ENCODE assay signal across 11 cellular contexts in the genomic region with DNA sequence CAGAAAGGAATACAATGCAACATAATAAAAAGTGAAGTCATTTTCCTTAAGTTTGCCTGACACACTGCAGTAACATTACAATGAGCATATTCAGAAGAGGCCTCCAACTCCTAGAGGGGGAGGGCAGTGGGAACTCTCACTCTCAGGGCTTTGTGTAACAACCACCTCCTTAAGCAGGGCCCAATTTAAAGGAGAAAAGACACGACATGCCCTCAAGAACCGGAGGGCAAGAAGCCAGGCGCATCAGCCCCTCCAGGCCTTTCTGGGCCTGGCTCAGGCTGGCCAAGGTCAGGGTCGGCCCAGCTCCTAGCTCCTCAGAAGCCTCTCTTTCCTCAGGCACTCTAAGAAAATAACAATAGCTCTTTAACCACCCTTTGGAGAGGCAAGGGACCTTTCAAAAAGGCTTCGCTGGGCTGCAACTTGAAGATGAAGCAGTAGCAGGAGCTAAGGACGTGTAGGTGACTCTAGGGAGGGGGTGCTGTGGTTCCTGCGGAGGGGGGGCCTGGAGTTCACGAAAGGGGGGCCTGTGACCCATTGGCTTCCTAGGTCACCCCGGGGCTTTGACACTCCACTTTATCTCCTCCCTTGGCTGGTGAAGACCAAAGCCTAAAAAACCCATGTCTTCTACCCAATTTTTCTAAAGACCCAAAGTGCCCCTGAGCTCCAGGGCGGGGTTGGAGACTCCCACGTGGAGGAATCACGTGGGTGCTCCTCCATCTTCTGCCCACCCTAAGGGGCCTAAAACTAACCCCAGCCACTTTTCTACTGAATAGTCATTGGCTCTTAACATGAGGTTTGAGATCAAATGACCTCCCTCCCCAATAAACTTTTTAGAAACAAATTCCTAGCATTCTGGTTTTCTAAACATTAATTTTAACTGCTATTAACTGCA. TPM values are rescaled to one million over a fixed set of nuclear protein-coding genes. Genes with fewer than 3 reads are reported as not detected.
DNase-seq lines count a peak whose midpoint lies in the region; ATAC-seq and TF ChIP-seq lines count a peak whose summit lies in the region.
"Had no signal": no experiment of that assay in that cellular context is flagged by ENCODE, and none has a peak within 500 bp of the region (broad histone marks: within the 10 kb centered on the region; RNA-seq: fewer than 3 reads in every experiment).

No MANE protein-coding gene starts in this region.

- H3K4me3 Mint-ChIP-seq in activated B cell treated with CpG ODN at 0.5 μM for 24 hours = no peak overlapping the region

- H3K36me3 ChIP-seq in right atrium auricular region (peaks cover 14% of the 10 kb centered on the region), heart right ventricle (peaks cover 0 to 14% (median 12%) of the 10 kb centered on the region in 9 donors), vagina (no peaks in the 10 kb centered on the region)
- H3K36me3 ChIP-seq: uterus had no signal

- H3K27me3 ChIP-seq in right atrium auricular region = no peaks in the 10 kb centered on the region
- H3K27me3 ChIP-seq in heart right ventricle = no peaks in the 10 kb centered on the region
- H3K27me3 ChIP-seq in vagina = no peaks in the 10 kb centered on the region
- H3K27me3 ChIP-seq: MG63, pancreas, uterus had no signal

- peaks cover 98% of the 10 kb centered on the region for H3K4me1 Mint-ChIP-seq in activated B cell treated with CpG ODN at 0.5 μM for 24 hours

- no peak for TF ChIP-seq POLR2A in vagina (IDR thresholded peaks at IDR 0.05)

- 68 to 69% methylated on average over 12 of the region's 12 CpGs for WGBS in heart right ventricle, 2 donors

- peaks cover 21% of the 10 kb centered on the region for H3K36me3 Mint-ChIP-seq in activated B cell treated with CpG ODN at 0.5 μM for 24 hours (ENCODE audit: low read depth)

- peak overlapping the region; percentile 4 to 35 for H3K27ac ChIP-seq in right atrium auricular region
- peak overlapping the region in 2 of 10 donors; percentile 16 to 28 for H3K27ac ChIP-seq in heart right ventricle
- peak overlapping the region; percentile 21 for H3K27ac ChIP-seq in vagina
- H3K27ac ChIP-seq: pancreas, uterus had no signal

- H3K4me3 ChIP-seq in right atrium auricular region (no peak overlapping the region), heart right ventricle (no peak overlapping the region), vagina (no peak overlapping the region)
- H3K4me3 ChIP-seq: MG63, pancreas, uterus had no signal

- H3K4me1 ChIP-seq in right atrium auricular region = peaks cover 0 to 83% of the 10 kb centered on the region in 2 donors
- peaks cover 0 to 87% (median 59%) of the 10 kb centered on the region in 9 donors for H3K4me1 ChIP-seq in heart right ventricle
- peaks cover 86% of the 10 kb centered on the region for H3K4me1 ChIP-seq in vagina

- H3K27ac Mint-ChIP-seq in activated B cell treated with CpG ODN at 0.5 μM for 24 hours = peak overlapping the region; percentile 93

- no peaks in the 10 kb centered on the region for H3K9me3 Mint-ChIP-seq in activated B cell treated with CpG ODN at 0.5 μM for 24 hours

- CTCF ChIA-PET in activated B cell treated with CpG ODN at 0.5 μM for 24 hours (lab: Charles Lee) = interaction anchor here (1.0 to 1.3 kb wide), 2 partner anchors 9 to 127 kb away, joined by 3 to 5 read pairs; no protein-coding TSS in a partner anchor

- H3K9me3 ChIP-seq in right atrium auricular region (no peaks in the 10 kb centered on the region), heart right ventricle (no peaks in the 10 kb centered on the region), vagina (no peaks in the 10 kb centered on the region)
- H3K9me3 ChIP-seq: MG63, pancreas, uterus had no signal

- TF ChIP-seq CTCF in right atrium auricular region (IDR thresholded peaks at IDR 0.05) = no peak
- no peak for TF ChIP-seq CTCF in heart right ventricle (IDR thresholded peaks at IDR 0.05)
- no peak for TF ChIP-seq CTCF in activated B cell treated with CpG ODN at 0.5 μM for 24 hours (IDR thresholded peaks at IDR 0.05)
- TF ChIP-seq CTCF in vagina (IDR thresholded peaks at IDR 0.05) = no peak

- intact Hi-C loops in heart right ventricle (cut with DNase I) (loop anchor here in 5 of 10 donors (5.0 to 10.0 kb wide), 3 partner anchors 33 to 194 kb away; a partner anchor contains a TSS), activated B cell treated with CpG ODN at 0.5 μM for 24 hours (cut with micrococcal nuclease) (loop anchor here (5.0 kb wide), 1 partner anchor 308 kb away; no protein-coding TSS in a partner anchor), vagina (cut with DNase I) (no loop called here)

- no peak for DNase-seq in right atrium auricular region (ENCODE audit: low spot score)
- DNase-seq in heart right ventricle = no peak
- no peak for DNase-seq in activated B cell treated with CpG ODN at 0.5 μM for 24 hours
- DNase-seq in iris pigment epithelial cell (ENCODE audit: low read depth) = peak; percentile 17
- DNase-seq in vagina (ENCODE audit: extremely low spot score in 2 of 2) = no peak
- DNase-seq in NCI-H146 treated with DMSO at 0.1 percent for 48 hours (lab: John Stamatoyannopoulos, UW; ENCODE audit: unreplicated experiment) = no peak
- DNase-seq in NCI-H774 (lab: John Stamatoyannopoulos, UW) = no peak
- DNase-seq in DMS 273 (lab: John Stamatoyannopoulos, UW; ENCODE audit: unreplicated experiment) = no peak
- DNase-seq: MG63, pancreas, uterus had no signal

- POLR2A ChIA-PET in activated B cell treated with CpG ODN at 0.5 μM for 24 hours (lab: Charles Lee) = interaction anchor here (0.5 to 5.9 kb wide), 4 partner anchors 12 to 178 kb away, joined by 3 to 54 read pairs (median 4); a partner anchor contains a TSS

- H3K27me3 Mint-ChIP-seq in activated B cell treated with CpG ODN at 0.5 μM for 24 hours = no peaks in the 10 kb centered on the region

- ATAC-seq in heart right ventricle (no peak), activated B cell treated with CpG ODN at 0.5 μM for 24 hours (ENCODE audit: low read depth) (no peak)
- ATAC-seq: pancreas had no signal

RNA-seq across cellular contexts. Expression of a gene that starts 13.3 kb away (rescaled TPM):
- total RNA-seq in right atrium auricular region (10 to 100 TPM; 15.8 to 22.2 TPM), heart right ventricle (10 to 100 TPM; 11.3 to 20.9 (median 16.6) TPM), activated B cell treated with CpG ODN at 0.5 μM for 24 hours (45.6 and 47.3 TPM in 2 replicates), vagina (19.2 TPM)
- polyA plus RNA-seq in heart right ventricle = 1 to 10 TPM; 5.6 to 6.3 TPM
